In the genomic region with DNA sequence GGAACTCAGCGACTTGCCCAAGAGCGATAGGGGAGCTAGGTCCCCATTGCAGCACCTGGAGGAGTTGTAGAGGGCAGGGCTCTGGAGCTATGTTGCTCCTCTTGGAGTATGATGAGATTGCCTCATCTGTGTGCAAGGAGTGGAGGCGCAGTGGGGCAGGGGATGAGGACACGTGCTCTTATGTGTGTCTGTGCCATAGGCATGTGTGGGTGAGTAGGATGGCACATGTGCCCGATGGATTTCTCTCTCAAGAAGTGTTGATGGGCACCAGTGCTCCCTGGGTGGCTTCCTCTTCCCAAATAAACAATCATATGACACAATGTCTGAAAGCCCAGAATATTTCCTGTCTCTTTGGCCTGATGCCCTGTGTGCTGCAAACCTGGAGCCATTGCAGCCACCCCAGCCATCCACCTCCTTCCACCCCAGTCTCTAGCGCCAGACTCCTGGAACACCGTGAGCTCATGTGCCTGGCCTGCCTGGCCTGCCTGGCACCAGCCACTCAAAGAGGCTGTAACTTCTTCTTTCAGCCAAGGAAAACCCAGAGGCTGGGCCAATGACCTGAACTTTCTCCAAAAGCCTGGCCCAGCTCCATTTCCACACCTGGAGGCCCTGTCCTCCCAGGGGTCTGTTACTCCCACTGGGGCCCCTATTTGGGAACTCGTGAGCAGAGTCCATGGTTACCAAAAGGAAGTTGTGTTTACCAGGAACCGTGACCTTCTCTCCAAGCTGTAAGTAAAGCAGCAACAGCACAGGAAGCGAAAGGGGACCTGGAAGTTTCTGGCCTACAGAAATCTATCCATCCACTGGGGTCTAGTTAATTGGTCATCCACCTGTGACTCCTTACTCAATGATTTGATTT, we compare ENCODE assay signal across 27 cellular contexts. TPM values are rescaled to one million over a fixed set of nuclear protein-coding genes. Genes with fewer than 3 reads are reported as not detected.
DNase-seq lines count a peak whose midpoint lies in the region; ATAC-seq, FAIRE-seq and TF ChIP-seq lines count a peak whose summit lies in the region.
"Had no signal": no experiment of that assay in that cellular context is flagged by ENCODE, and none has a peak within 500 bp of the region (broad histone marks: within the 10 kb centered on the region; RNA-seq: fewer than 3 reads in every experiment).

No MANE protein-coding gene starts in this region.

- CTCF ChIA-PET in MCF 10A (lab: Yijun Ruan, JAX): interaction anchor here (0.5 kb wide), 1 partner anchor 61 kb away, joined by 3 read pairs; no protein-coding TSS in a partner anchor

- peaks cover 6% of the 10 kb centered on the region for H3K4me1 Mint-ChIP-seq in MCF 10A (ENCODE audit: insufficient read depth, unreplicated experiment)
- H3K4me1 Mint-ChIP-seq: activated B cell treated with CpG ODN at 0.5 μM for 24 hours had no signal

- no peaks in the 10 kb centered on the region for H3K9me3 Mint-ChIP-seq in MCF 10A (ENCODE audit: unreplicated experiment)
- H3K9me3 Mint-ChIP-seq: activated T-helper 2 cell treated with anti-CD3 and anti-CD28 coated beads, Interferon-gamma antibody, Interleukin-2, Interleukin-4, amounts not matched to agents 10 μg/mL and 5 μg/mL and 100 μg/mL, durations not matched to agents 14 hours and 24 hours and 36 hours had no signal

- POLR2A ChIA-PET in MCF 10A (lab: Yijun Ruan, JAX): no interaction called here

- H3K36me3 Mint-ChIP-seq in MCF 10A (ENCODE audit: insufficient read depth, unreplicated experiment): peaks cover 5% of the 10 kb centered on the region

- H3K9me3 ChIP-seq in right atrium auricular region (no peaks in the 10 kb centered on the region), left lung (no peaks in the 10 kb centered on the region)
- H3K9me3 ChIP-seq: BE2C, body of pancreas, esophagus squamous epithelium, gastrocnemius medialis had no signal

- peak; percentile 61 for ATAC-seq in Right ventricle myocardium superior (ENCODE audit: poor library complexity)
- peak; percentile 26 for ATAC-seq in left lung
- ATAC-seq: body of pancreas; gastrocnemius medialis; stimulated activated naive CD8-positive, alpha-beta T cell treated with anti-CD3 and anti-CD28 coated beads, Interleukin-15, Interleukin-2, amounts not matched to agents 100 U/mL and 50 U/mL, for 24 hours had no signal

- intact Hi-C loops in Right ventricle myocardium superior (cut with DNase I) (no loop called here), MCF 10A (cut with micrococcal nuclease) (no loop called here), left lung (cut with DNase I) (no loop called here)

- H3K27me3 ChIP-seq in right atrium auricular region (no peaks in the 10 kb centered on the region), left lung (peaks cover 7 to 39% of the 10 kb centered on the region in 2 donors)
- H3K27me3 ChIP-seq: BE2C, body of pancreas had no signal

- no TSS peak for BruUV-seq in MCF 10A (replicated peaks; lab: Mats Ljungman, UMichigan)

- no peak for FAIRE-seq in GM12891 (lab: Jason Lieb, UNC)
- FAIRE-seq: A204.1, kidney had no signal

- no peak for DNase-seq in Right ventricle myocardium superior
- no peak for DNase-seq in right atrium auricular region (ENCODE audit: low spot score)
- DNase-seq in MCF 10A (ENCODE audit: unreplicated experiment): peak; percentile 21
- DNase-seq in left lung: no peak
- no peak for DNase-seq in GM12891 (ENCODE audit: insufficient read length, low spot score)
- DNase-seq in SKM-1 treated with dmso at 0.1 percent for 144 hours (lab: John Stamatoyannopoulos, UW; ENCODE audit: unreplicated experiment): no peak
- no peak for DNase-seq in NCI-H526 (lab: John Stamatoyannopoulos, UW)
- no peak for DNase-seq in stimulated activated CD4-positive, alpha-beta T cell treated with anti-CD3 and anti-CD28 coated beads, Interleukin-4, amount 100 ng/mL, for 1 hour
- DNase-seq: activated B cell treated with CpG ODN at 0.5 μM for 24 hours; activated CD4-positive, alpha-beta T cell treated with anti-CD3 and anti-CD28 coated beads, Interleukin-2, amount 50 U/mL, for 4 hours; activated CD8-positive, alpha-beta memory T cell treated with anti-CD3 and anti-CD28 coated beads, Interleukin-2, amount 50 U/mL, for 4 hours; BE2C; body of pancreas; Calu3; esophagus squamous epithelium; gastrocnemius medialis; kidney; naive B cell; NCI-H1105 treated with DMSO at 0.1 percent for 48 hours; NCI-H524 treated with DMSO at 0.1 percent for 48 hours; occipital lobe; spleen; stimulated activated CD4-positive, alpha-beta T cell treated with anti-CD3 and anti-CD28 coated beads, Interleukin-4, amount 100 ng/mL, for 24 hours; stimulated activated naive CD8-positive, alpha-beta T cell treated with anti-CD3 and anti-CD28 coated beads, Interleukin-15, Interleukin-2, amounts not matched to agents 100 U/mL and 50 U/mL, for 24 hours had no signal

- no peak overlapping the region for H3K27ac ChIP-seq in right atrium auricular region
- H3K27ac ChIP-seq in left lung: no peak overlapping the region
- H3K27ac ChIP-seq: body of pancreas, esophagus squamous epithelium, gastrocnemius medialis, SK-N-MC, spleen had no signal

- H3K27ac Mint-ChIP-seq in MCF 10A (ENCODE audit: low read depth, unreplicated experiment): no peak overlapping the region
- H3K27ac Mint-ChIP-seq: activated B cell treated with CpG ODN at 0.5 μM for 24 hours; activated T-helper 2 cell treated with anti-CD3 and anti-CD28 coated beads, Interferon-gamma antibody, Interleukin-2, Interleukin-4, amounts not matched to agents 10 μg/mL and 5 μg/mL and 100 μg/mL, durations not matched to agents 14 hours and 24 hours and 36 hours; naive B cell had no signal

- peaks cover 40% of the 10 kb centered on the region for H3K27me3 Mint-ChIP-seq in MCF 10A (ENCODE audit: insufficient read depth, unreplicated experiment)

- no peak overlapping the region for H3K4me3 Mint-ChIP-seq in MCF 10A (ENCODE audit: unreplicated experiment)
- H3K4me3 Mint-ChIP-seq: activated B cell treated with CpG ODN at 0.5 μM for 24 hours, naive B cell had no signal

- H3K36me3 ChIP-seq in right atrium auricular region (no peaks in the 10 kb centered on the region), left lung (no peaks in the 10 kb centered on the region)
- H3K36me3 ChIP-seq: BE2C, esophagus squamous epithelium, gastrocnemius medialis, spleen had no signal

- H3K4me1 ChIP-seq in right atrium auricular region (no peaks in the 10 kb centered on the region), left lung (peaks cover 0 to 3% of the 10 kb centered on the region in 2 donors)
- H3K4me1 ChIP-seq: BE2C, body of pancreas, gastrocnemius medialis, spleen had no signal

- H3K4me3 ChIP-seq in right atrium auricular region: no peak overlapping the region
- no peak overlapping the region for H3K4me3 ChIP-seq in left lung
- H3K4me3 ChIP-seq: body of pancreas, esophagus squamous epithelium, gastrocnemius medialis, SK-N-MC, spleen had no signal

- TF ChIP-seq POLR2A in GM12891 (IDR thresholded peaks at IDR 0.05; ENCODE audit: low read depth, low read length): no peak

- no peak for TF ChIP-seq CTCF in right atrium auricular region (IDR thresholded peaks at IDR 0.05)
- TF ChIP-seq CTCF in MCF 10A (IDR thresholded peaks at IDR 0.05; ENCODE audit: unreplicated experiment): no peak
- TF ChIP-seq CTCF in left lung (IDR thresholded peaks at IDR 0.05): no peak

TF ChIP-seq in GM12891, 5 proteins besides CTCF, POLR2A, EP300 and RAD21:
- TF ChIP-seq SPI1 (IDR thresholded peaks at IDR 0.05; ENCODE audit: low read depth, low read length) (no peak), POU2F2 (IDR thresholded peaks at IDR 0.05; ENCODE audit: low read depth, low read length) (no peak), TAF1 (IDR thresholded peaks at IDR 0.05; ENCODE audit: low read depth, low read length) (no peak), POLR2AphosphoS5 (IDR thresholded peaks at IDR 0.05; ENCODE audit: low read depth, low read length) (no peak), PAX5 (IDR thresholded peaks at IDR 0.05; ENCODE audit: insufficient read depth, low read length, severe bottlenecking) (no peak)

RNA-seq across cellular contexts. Expression of gene ZBTB7C, which starts 9.5 kb away (rescaled TPM):
- total RNA-seq in Right ventricle myocardium superior (2.6 TPM), right atrium auricular region (1 to 10 TPM; 1.8 to 7.7 TPM), MCF 10A (2022) (0.42 and 0.69 TPM in 2 replicates), left lung (1 to 10 TPM; 7.5 to 8.7 TPM)
- not detected for polyA plus RNA-seq in GM12891 (2012; ENCODE audit: low read depth, missing spikeins)
- total RNA-seq: activated B cell treated with CpG ODN at 0.5 μM for 24 hours, Calu3 had no signal
